8 cellular contexts compared by ENCODE assay signal in the genomic region with DNA sequence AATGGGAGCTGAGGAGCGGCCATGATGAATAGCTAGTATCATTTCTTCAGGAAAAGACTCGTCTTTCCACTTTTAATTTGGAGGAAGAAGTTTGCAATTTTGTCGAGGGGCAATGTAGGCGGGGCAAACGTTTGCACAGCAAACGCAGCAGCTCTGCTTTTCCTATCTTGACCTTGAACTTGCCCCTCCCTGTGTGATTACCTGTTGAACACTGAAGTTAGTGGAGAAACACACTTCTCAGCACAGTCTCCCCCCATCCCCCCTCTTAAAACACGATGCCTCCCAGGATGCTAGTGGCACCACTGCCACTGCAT. TPM values are rescaled to one million over a fixed set of nuclear protein-coding genes. Genes with fewer than 3 reads are reported as not detected.
DNase-seq lines count a peak whose midpoint lies in the region; ATAC-seq and TF ChIP-seq lines count a peak whose summit lies in the region.

No MANE protein-coding gene starts in this region.

- H3K36me3 ChIP-seq in right atrium auricular region: no peaks in the 10 kb centered on the region
- no peaks in the 10 kb centered on the region for H3K36me3 ChIP-seq in mucosa of stomach (ENCODE audit: control insufficient read depth, insufficient read depth, low read length)
- no peaks in the 10 kb centered on the region for H3K36me3 ChIP-seq in uterus

- CTCF ChIA-PET in HEK293T (lab: Yijun Ruan, JAX): no interaction called here

- no peaks in the 10 kb centered on the region for H3K27me3 ChIP-seq in right atrium auricular region
- H3K27me3 ChIP-seq in mucosa of stomach (ENCODE audit: control insufficient read depth, insufficient read depth, low read length): peaks cover 21% of the 10 kb centered on the region
- no peaks in the 10 kb centered on the region for H3K27me3 ChIP-seq in uterus

- DNase-seq in right atrium auricular region (ENCODE audit: low spot score): no peak
- no peak for DNase-seq in left ventricle myocardium superior
- no peak for DNase-seq in caudate nucleus (lab: John Stamatoyannopoulos, UW)
- no peak for DNase-seq in uterus
- no peak for DNase-seq in HEK293T (ENCODE audit: extremely low spot score)
- DNase-seq in superior temporal gyrus (ENCODE audit: extremely low spot score): no peak

- ATAC-seq in left ventricle myocardium superior (no peak), HG02678 (IDR thresholded peaks at IDR 0.05; ENCODE audit: unreplicated experiment) (no peak)

- H3K4me3 ChIP-seq in right atrium auricular region (peak overlapping the region; percentile 65 to 70), mucosa of stomach (ENCODE audit: low read length) (peak overlapping the region; percentile 52), uterus (peak overlapping the region; percentile 37 to 74)

- H3K4me1 ChIP-seq in right atrium auricular region: peaks cover 0 to 38% of the 10 kb centered on the region in 2 donors
- peaks cover 28% of the 10 kb centered on the region for H3K4me1 ChIP-seq in mucosa of stomach (ENCODE audit: control insufficient read depth, insufficient read depth, low read length)
- no peaks in the 10 kb centered on the region for H3K4me1 ChIP-seq in uterus

- H3K9me3 ChIP-seq in right atrium auricular region (peaks cover 0 to 2% of the 10 kb centered on the region in 2 donors), mucosa of stomach (ENCODE audit: control insufficient read depth, low read length) (no peaks in the 10 kb centered on the region), uterus (no peaks in the 10 kb centered on the region)

- POLR2A ChIA-PET in HEK293T (lab: Yijun Ruan, JAX): no interaction called here

- TF ChIP-seq POLR2A in uterus (IDR thresholded peaks at IDR 0.05): no peak

- peak overlapping the region; percentile 88 for H3K9ac ChIP-seq in mucosa of stomach (ENCODE audit: low read length)

- peak overlapping the region; percentile 84 to 89 for H3K27ac ChIP-seq in right atrium auricular region
- peak overlapping the region; percentile 5 for H3K27ac ChIP-seq in caudate nucleus (ENCODE audit: low read depth, low read length)
- peak overlapping the region; percentile 90 to 92 for H3K27ac ChIP-seq in uterus

- TF ChIP-seq CTCF in right atrium auricular region (IDR thresholded peaks at IDR 0.05) (no peak), uterus (IDR thresholded peaks at IDR 0.05) (no peak)

- intact Hi-C loops in left ventricle myocardium superior (cut with micrococcal nuclease): no loop called here
- intact Hi-C loops in uterus (cut with DNase I; ENCODE audit: low total_unique reads): no loop called here

TF ChIP-seq in HEK293T, 16 proteins besides CTCF, POLR2A, EP300 and RAD21:
- TF ChIP-seq NFRKB (IDR thresholded peaks at IDR 0.05): no peak
- no peak for TF ChIP-seq BHLHE40 (IDR thresholded peaks at IDR 0.05; ENCODE audit: borderline replicate concordance)
- TF ChIP-seq ARNT (IDR thresholded peaks at IDR 0.05): no peak
- no peak for TF ChIP-seq FOXM1 (IDR thresholded peaks at IDR 0.05; ENCODE audit: borderline replicate concordance)
- TF ChIP-seq ELF4 (IDR thresholded peaks at IDR 0.05): no peak
- no peak for TF ChIP-seq SP1 (IDR thresholded peaks at IDR 0.05)
- no peak for TF ChIP-seq FOXK2 (IDR thresholded peaks at IDR 0.05)
- no peak for TF ChIP-seq LEF1 (IDR thresholded peaks at IDR 0.05; ENCODE audit: borderline replicate concordance)
- TF ChIP-seq TARDBP (IDR thresholded peaks at IDR 0.05): no peak
- no peak for TF ChIP-seq SUZ12 (IDR thresholded peaks at IDR 0.05)
- TF ChIP-seq FOXA1 (IDR thresholded peaks at IDR 0.05): no peak
- TF ChIP-seq CTBP1 (IDR thresholded peaks at IDR 0.05; ENCODE audit: borderline replicate concordance): no peak
- TF ChIP-seq PKNOX1 (IDR thresholded peaks at IDR 0.05): no peak

RNA-seq across cellular contexts. Expression of gene EPDR1, which starts 0.2 kb away (rescaled TPM):
- 10 to 100 TPM in 1 of 2 donors, 1 to 10 TPM in 1; 9.9 to 36.3 TPM for total RNA-seq in right atrium auricular region
- 36.7 TPM for total RNA-seq in left ventricle myocardium superior
- total RNA-seq in uterus: 10 to 100 TPM; 14.4 to 30.4 (median 24.1) TPM

RNA-seq across cellular contexts. Expression of gene SFRP4, which starts 3.6 kb away (rescaled TPM):
- total RNA-seq in right atrium auricular region: 10 to 100 TPM in 1 of 2 donors, 1 to 10 TPM in 1; 5.0 to 11.9 TPM
- 1.0 TPM for total RNA-seq in left ventricle myocardium superior
- total RNA-seq in uterus: 100 to 1,000 TPM in 1 of 4 donors, 10 to 100 TPM in 3; 17.4 to 107 (median 73.2) TPM

Comparison
In these comparisons a context has a peak if more than half of its experiments do, and no peak if none do; other contexts are left out.
1. H3K27ac ChIP-seq: peak in every context shown above with its lines; median percentile 91 in uterus; 86 in right atrium auricular region; 5 in caudate nucleus.